8 cellular contexts compared by ENCODE assay signal in genomic region chr2:218671077-218671653, GRCh38. TPM values are rescaled to one million over a fixed set of nuclear protein-coding genes. Genes with fewer than 3 reads are reported as not detected.
DNase-seq lines count a peak whose midpoint lies in the region; ATAC-seq lines count a peak whose summit lies in the region.

No MANE protein-coding gene starts in this region.

- peak overlapping the region; percentile 70 for H3K27ac ChIP-seq in rectal smooth muscle tissue (ENCODE audit: low read depth, low read length)

- peak; percentile 70 for ATAC-seq in esophagus mucosa
- ATAC-seq in sciatic nerve = no peak
- ATAC-seq in HG03108 (IDR thresholded peaks at IDR 0.05; ENCODE audit: unreplicated experiment) = no peak
- ATAC-seq in activated CD4-positive, CD25-positive, alpha-beta regulatory T cell treated with anti-CD3 and anti-CD28 coated beads, Interleukin-2, amount 50 U/mL, for 24 hours = no peak

- peaks cover 7% of the 10 kb centered on the region for H3K4me1 ChIP-seq in rectal smooth muscle tissue (ENCODE audit: control insufficient read depth, insufficient read depth, low read length)

- H3K4me3 ChIP-seq in rectal smooth muscle tissue (ENCODE audit: low read length) = peak overlapping the region; percentile 88

- no peaks in the 10 kb centered on the region for H3K27me3 ChIP-seq in rectal smooth muscle tissue (ENCODE audit: control insufficient read depth, insufficient read depth, low read length)

- DNase-seq in activated T-cell treated with anti-CD3 and anti-CD28 coated beads, Interleukin-2, amount 50 U/mL, for 24 hours = no peak
- DNase-seq in activated T-cell treated with anti-CD3 and anti-CD28 coated beads, Interleukin-2, amount 50 U/mL, for 48 hours = no peak
- peak; percentile 50 for DNase-seq in RPMI7951 (ENCODE audit: low read depth)
- DNase-seq in sciatic nerve (ENCODE audit: low spot score) = no peak

- no peaks in the 10 kb centered on the region for H3K27me3 Mint-ChIP-seq in activated T-cell treated with anti-CD3 and anti-CD28 coated beads, Interleukin-2, amount 50 U/mL, for 24 hours

- no peaks in the 10 kb centered on the region for H3K9me3 Mint-ChIP-seq in activated T-cell treated with anti-CD3 and anti-CD28 coated beads, Interleukin-2, amount 50 U/mL, for 24 hours

- H3K36me3 ChIP-seq in rectal smooth muscle tissue (ENCODE audit: control insufficient read depth, insufficient read depth, low read length) = no peaks in the 10 kb centered on the region

- peak overlapping the region; percentile 95 for H3K4me3 Mint-ChIP-seq in activated T-cell treated with anti-CD3 and anti-CD28 coated beads, Interleukin-2, amount 50 U/mL, for 24 hours

- H3K36me3 Mint-ChIP-seq in activated T-cell treated with anti-CD3 and anti-CD28 coated beads, Interleukin-2, amount 50 U/mL, for 24 hours (ENCODE audit: low read depth) = peaks cover 60% of the 10 kb centered on the region

- no peak overlapping the region for H3K9ac ChIP-seq in rectal smooth muscle tissue (ENCODE audit: low read length)

- peak overlapping the region; percentile 96 for H3K27ac Mint-ChIP-seq in activated T-cell treated with anti-CD3 and anti-CD28 coated beads, Interleukin-2, amount 50 U/mL, for 24 hours

- intact Hi-C loops in sciatic nerve (cut with DNase I) = no loop called here

- H3K4me1 Mint-ChIP-seq in activated T-cell treated with anti-CD3 and anti-CD28 coated beads, Interleukin-2, amount 50 U/mL, for 24 hours (ENCODE audit: low read depth) = peaks cover 30% of the 10 kb centered on the region

RNA-seq across cellular contexts. Expression of gene RNF25, which starts 0.6 kb away (rescaled TPM):
- 37.5 and 45.5 TPM in 2 replicates for total RNA-seq in RPMI7951 (2014; rRNA removed; shearing (Covaris generic))
- total RNA-seq in esophagus mucosa (15.3 TPM), sciatic nerve (25.2 TPM)

RNA-seq across cellular contexts. Expression of gene STK36, which starts 0.7 kb away (rescaled TPM):
- total RNA-seq in RPMI7951 (2014; rRNA removed; shearing (Covaris generic)) = 15.6 and 20.7 TPM in 2 replicates
- 12.0 TPM for total RNA-seq in esophagus mucosa
- 39.1 TPM for total RNA-seq in sciatic nerve

RNA-seq across cellular contexts. Expression of gene BCS1L, which starts 11.7 kb away (rescaled TPM):
- 47.0 and 49.8 TPM in 2 replicates for total RNA-seq in RPMI7951 (2014; rRNA removed; shearing (Covaris generic))
- 43.9 TPM for total RNA-seq in esophagus mucosa
- total RNA-seq in sciatic nerve = 26.8 TPM

RNA-seq across cellular contexts. Expression of gene ZNF142, which starts 11.7 kb away (rescaled TPM):
- total RNA-seq in RPMI7951 (2014; rRNA removed; shearing (Covaris generic)) = 11.3 and 13.6 TPM in 2 replicates
- total RNA-seq in esophagus mucosa (13.8 TPM), sciatic nerve (32.1 TPM)

RNA-seq across cellular contexts. Expression of gene TTLL4, which starts 39.5 kb away (rescaled TPM):
- total RNA-seq in RPMI7951 (2014; rRNA removed; shearing (Covaris generic)) = 17.5 and 28.7 TPM in 2 replicates
- total RNA-seq in esophagus mucosa (14.0 TPM), sciatic nerve (50.3 TPM)
